Comparison of ENCODE assay signal across 8 cellular contexts in the genomic region with DNA sequence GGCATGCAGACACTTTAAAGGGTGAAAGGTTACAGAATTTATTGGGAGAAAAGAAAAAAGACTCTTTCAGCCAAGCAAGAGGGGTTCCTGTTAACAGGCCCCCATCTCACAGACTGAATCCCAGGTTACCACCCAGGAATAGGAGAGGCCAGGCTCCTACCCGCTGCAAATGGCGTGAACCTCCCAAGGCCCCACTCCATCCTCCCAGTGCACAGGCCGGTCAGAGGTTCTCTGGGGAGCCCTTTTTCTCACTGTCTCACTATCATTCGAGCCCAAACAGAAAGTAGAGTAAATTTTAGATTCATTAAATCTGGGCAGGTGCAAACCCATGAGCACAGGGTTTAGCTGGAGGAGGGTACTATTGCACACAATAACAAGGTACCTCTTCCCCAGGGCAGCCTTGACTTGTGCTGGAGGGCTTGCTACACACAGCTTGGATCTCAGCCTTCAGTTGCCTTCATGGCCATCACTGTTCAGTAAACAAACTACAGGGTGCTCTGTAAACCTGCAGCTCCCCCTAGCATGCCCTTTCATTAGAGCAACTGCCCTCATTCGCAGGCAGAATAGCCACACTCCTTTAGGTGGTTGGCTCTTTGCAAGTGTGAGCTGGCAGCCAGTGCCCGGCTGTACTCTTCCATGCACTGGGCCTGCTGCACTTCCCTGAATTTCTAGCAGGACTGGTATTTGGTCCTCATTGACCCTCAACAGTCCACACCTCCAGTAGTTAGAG. TPM values are rescaled to one million over a fixed set of nuclear protein-coding genes. Genes with fewer than 3 reads are reported as not detected.
DNase-seq lines count a peak whose midpoint lies in the region; ATAC-seq, FAIRE-seq and TF ChIP-seq lines count a peak whose summit lies in the region.

No MANE protein-coding gene starts in this region.

- no peaks in the 10 kb centered on the region for H3K9me3 Mint-ChIP-seq in CD14-positive monocyte

- DNase-seq in AG04450 (ENCODE audit: low read depth, low spot score) = peak; percentile 18
- DNase-seq in GM13976 (ENCODE audit: low spot score) = peak; percentile 55
- DNase-seq in NCI-H1694 (lab: John Stamatoyannopoulos, UW) = peak; percentile 40
- DNase-seq in adrenal gland = peak in 6 of 7 donors; percentile 42 to 73 (median 52)
- DNase-seq in upper lobe of right lung = no peak
- DNase-seq in CD14-positive monocyte (ENCODE audit: low spot score) = no peak

- H3K36me3 ChIP-seq in adrenal gland (replicated peaks in 1 of 2) = no peaks in the 10 kb centered on the region
- H3K36me3 ChIP-seq in upper lobe of right lung = no peaks in the 10 kb centered on the region

- no peak overlapping the region for H3K4me3 Mint-ChIP-seq in CD14-positive monocyte

- peaks cover 20% of the 10 kb centered on the region for H3K4me1 Mint-ChIP-seq in CD14-positive monocyte

- 59 to 66% (median 62%) methylated on average over 6 of the region's 6 CpGs for WGBS in adrenal gland, 4 donors

- H3K4me1 ChIP-seq in adrenal gland (replicated peaks in 1 of 2) (peaks cover 0 to 4% of the 10 kb centered on the region in 2 donors), upper lobe of right lung (peaks cover 4% of the 10 kb centered on the region)

- no peaks in the 10 kb centered on the region for H3K9me3 ChIP-seq in AG04450 (ENCODE audit: control insufficient read depth, insufficient read depth, low read length)
- H3K9me3 ChIP-seq in adrenal gland (replicated peaks in 1 of 3) = no peaks in the 10 kb centered on the region
- H3K9me3 ChIP-seq in upper lobe of right lung = no peaks in the 10 kb centered on the region

- H3K27ac Mint-ChIP-seq in CD14-positive monocyte = peak overlapping the region in 1 of 7 donors; percentile 25

- POLR2A ChIA-PET in AG04450 (lab: Yijun Ruan, JAX) = interaction anchor here (1.2 kb wide), 1 partner anchor 38 kb away, joined by 4 read pairs; a partner anchor contains a TSS

- H3K27ac ChIP-seq in AG04450 (ENCODE audit: low read depth, low read length) (no peak overlapping the region), adrenal gland (no peak overlapping the region), upper lobe of right lung (no peak overlapping the region)

- TF ChIP-seq CTCF in AG04450 (IDR thresholded peaks at IDR 0.05; ENCODE audit: low read depth, low read length) = peak; percentile 75
- TF ChIP-seq CTCF in GM13976 (IDR thresholded peaks at IDR 0.05; ENCODE audit: borderline replicate concordance, control extremely low read depth, extremely low read depth, insufficient read depth, missing control alignments) = peak; percentile 65
- peak in 4 of 6 experiments; percentile 33 to 40 (median 35) for TF ChIP-seq CTCF in adrenal gland (IDR thresholded peaks at IDR 0.05)
- peak; percentile 48 for TF ChIP-seq CTCF in upper lobe of right lung (IDR thresholded peaks at IDR 0.05)
- TF ChIP-seq CTCF in CD14-positive monocyte (IDR thresholded peaks at IDR 0.05) = no peak

- CTCF ChIA-PET in AG04450 (lab: Charles Lee) = interaction anchor here (0.5 to 1.9 kb wide), 20 partner anchors 8 to 543 kb away, joined by 3 to 13 read pairs (median 4); no protein-coding TSS in a partner anchor

- no peaks in the 10 kb centered on the region for H3K27me3 Mint-ChIP-seq in CD14-positive monocyte (ENCODE audit: low read depth in 3 of 3)

- H3K36me3 Mint-ChIP-seq in CD14-positive monocyte = no peaks in the 10 kb centered on the region

- intact Hi-C loops in adrenal gland (cut with DNase I) = loop anchor here in 1 of 2 donors (5.0 kb wide), 1 partner anchor 75 kb away; no protein-coding TSS in a partner anchor
- intact Hi-C loops in upper lobe of right lung (cut with DNase I) = no loop called here
- intact Hi-C loops in CD14-positive monocyte (cut with micrococcal nuclease) = no loop called here

- FAIRE-seq in islet of Langerhans (lab: Jason Lieb, UNC) = peak; percentile 9

- in situ Hi-C loops in GM13976 (cut with MboI; ENCODE audit: low sequenced_read_pairs, unreplicated experiment) = no loop called here

- H3K27me3 ChIP-seq in AG04450 (ENCODE audit: control insufficient read depth, insufficient read depth, low read length) (no peaks in the 10 kb centered on the region), adrenal gland (no peaks in the 10 kb centered on the region), upper lobe of right lung (no peaks in the 10 kb centered on the region)

- H3K4me3 ChIP-seq in AG04450 (ENCODE audit: low read depth, low read length) = no peak overlapping the region
- no peak overlapping the region for H3K4me3 ChIP-seq in adrenal gland
- H3K4me3 ChIP-seq in upper lobe of right lung = no peak overlapping the region

- no peak for TF ChIP-seq POLR2A in adrenal gland (IDR thresholded peaks at IDR 0.05)

- ATAC-seq in HG02678 (IDR thresholded peaks at IDR 0.05; ENCODE audit: unreplicated experiment) (peak; percentile 68), upper lobe of right lung (peak; percentile 77)

RNA-seq across cellular contexts. Expression of a gene that starts 7.3 kb away (rescaled TPM):
- polyA plus RNA-seq in AG04450 (2011; rRNA removed) = 0.06 TPM in 2 replicates
- polyA minus RNA-seq in AG04450 (2011; rRNA and poly(A)+ RNA removed) = not detected in 2 replicates
- total RNA-seq in adrenal gland = 10 to 100 TPM in 6 of 8 donors, 1 to 10 TPM in 2; 5.1 to 29.4 (median 15.6) TPM
- 10 to 100 TPM in 1 of 3 donors, 1 to 10 TPM in 2; 5.2 to 12.2 (median 7.4) TPM for polyA plus RNA-seq in adrenal gland
- total RNA-seq in upper lobe of right lung = 32.9 TPM
- polyA plus RNA-seq in CD14-positive monocyte = 100 to 1,000 TPM; 351 to 403 TPM

RNA-seq across cellular contexts. Expression of a gene that starts 38.0 kb away (rescaled TPM):
- polyA plus RNA-seq in AG04450 (2011; rRNA removed) (56.3 and 61.6 TPM in 2 replicates), adrenal gland (10 to 100 TPM; 12.6 to 15.5 (median 12.6) TPM), CD14-positive monocyte (under 1 TPM; 0.17 to 0.53 TPM)
- 30.8 and 42.4 TPM in 2 replicates for polyA minus RNA-seq in AG04450 (2011; rRNA and poly(A)+ RNA removed)
- total RNA-seq in adrenal gland (10 to 100 TPM in 6 of 8 donors, 1 to 10 TPM in 2; 4.3 to 16.6 (median 13.0) TPM), upper lobe of right lung (23.8 TPM)

Comparison
In these comparisons a context has a peak if more than half of its experiments do, and no peak if none do; other contexts are left out.
1. DNase-seq: peak in AG04450 (single experiment), GM13976 (single experiment), NCI-H1694 (single experiment) and adrenal gland (6 of 7); none in upper lobe of right lung (single experiment) and CD14-positive monocyte (single experiment).
2. RNA of a gene that starts 7.3 kb away (polyA plus RNA-seq): 351 to 403 TPM in CD14-positive monocyte; 5.2 to 12.2 TPM in adrenal gland and 0.06 TPM in AG04450; every median in the first group is over 10 times any median in the second.
3. RNA of a gene that starts 38.0 kb away (polyA plus RNA-seq): 56.3 to 61.6 TPM in AG04450 and 12.6 to 15.5 TPM in adrenal gland; 0.17 to 0.53 TPM in CD14-positive monocyte; every median in the first group is over 4 times any median in the second.